Comparison of ENCODE assay signal across 33 cellular contexts in genomic region chr9:108045851-108046250, GRCh38.
"Had no signal": no experiment of that assay in that cellular context is flagged by ENCODE, and none has a peak within 500 bp of the region (broad histone marks: within the 10 kb centered on the region; RNA-seq: fewer than 3 reads in every experiment).

No MANE protein-coding gene starts in this region.

- ATAC-seq: activated CD4-positive, CD25-positive, alpha-beta regulatory T cell treated with anti-CD3 and anti-CD28 coated beads, Interleukin-2, amount 50 U/mL, for 24 hours; activated CD8-positive, alpha-beta T cell treated with anti-CD3 and anti-CD28 coated beads for 36 hours; activated T-cell treated with anti-CD3 and anti-CD28 coated beads, Interleukin-2, amount 50 U/mL, for 4 hours; activated T-helper 17 cell treated with anti-CD3 and anti-CD28 coated beads, Interleukin-2, amount 50 U/mL, for 72 hours; foreskin keratinocyte; gastrocnemius medialis; heart left ventricle; T-helper 17 cell had no signal

- DNase-seq: activated B cell treated with CpG ODN at 0.5 μM for 24 hours; activated CD4-positive, alpha-beta T cell treated with anti-CD3 and anti-CD28 coated beads for 48 hours; activated CD4-positive, alpha-beta T cell treated with anti-CD3 and anti-CD28 coated beads, Interleukin-2, amount 50 U/mL, for 1 hour; activated CD4-positive, alpha-beta T cell treated with anti-CD3 and anti-CD28 coated beads, Interleukin-2, amount 50 U/mL, for 48 hours; activated CD8-positive, alpha-beta memory T cell treated with anti-CD3 and anti-CD28 coated beads for 24 hours; activated CD8-positive, alpha-beta T cell treated with anti-CD3 and anti-CD28 coated beads for 36 hours; activated effector memory CD4-positive, alpha-beta T cell treated with Interleukin-2 at 50 U/mL for 16 hours; activated gamma-delta T cell treated with Interleukin-2 at 50 U/mL for 16 hours; activated naive CD4-positive, alpha-beta T cell treated with anti-CD3 and anti-CD28 coated beads, Interleukin-2, amount 50 U/mL, for 16 hours; activated naive CD4-positive, alpha-beta T cell treated with Interleukin-2 at 50 U/mL for 16 hours; activated T-cell treated with anti-CD3 and anti-CD28 coated beads, Interleukin-2, amount 50 U/mL, for 4 hours; amniotic stem cell; anterior cingulate cortex; brain microvascular endothelial cell; caudate nucleus; dorsolateral prefrontal cortex; effector memory CD4-positive, alpha-beta T cell; endodermal cell; erythroblast; gastrocnemius medialis; glutamatergic neuron; heart left ventricle; T-helper 1 cell; T-helper 17 cell; T1000; WERI-Rb-1 had no signal

- H3K27me3 ChIP-seq: brain microvascular endothelial cell, esophagus muscularis mucosa, foreskin keratinocyte, gastrocnemius medialis had no signal

- H3K4me1 ChIP-seq: heart left ventricle had no signal

- H3K36me3 Mint-ChIP-seq: activated naive CD8-positive, alpha-beta T cell had no signal

- H3K36me3 ChIP-seq: brain microvascular endothelial cell, esophagus muscularis mucosa, gastrocnemius medialis, heart left ventricle, WERI-Rb-1 had no signal

- H3K4me3 ChIP-seq: dorsolateral prefrontal cortex, esophagus muscularis mucosa, gastrocnemius medialis, heart left ventricle had no signal

- H3K27ac ChIP-seq: brain microvascular endothelial cell, dorsolateral prefrontal cortex, esophagus muscularis mucosa, gastrocnemius medialis, heart left ventricle, WERI-Rb-1 had no signal

- H3K27ac Mint-ChIP-seq: activated B cell treated with CpG ODN at 0.5 μM for 24 hours; activated CD8-positive, alpha-beta T cell treated with anti-CD3 and anti-CD28 coated beads for 36 hours; activated naive CD8-positive, alpha-beta T cell; activated T-helper 17 cell treated with anti-CD3 and anti-CD28 coated beads, Interleukin-2, amount 50 U/mL, for 72 hours; dendritic cell treated with granulocyte-macrophage colony-stimulating factor and Interleukin-4, amounts not matched to agents 40 ng/mL and 50 ng/mL, for 4 days; endodermal cell; T-helper 17 cell; T-helper 2 cell treated with Interferon-gamma antibody and Interleukin-4, amounts not matched to agents 5 μg/mL and 100 μg/mL, for 36 hours had no signal

- H3K4me1 Mint-ChIP-seq: activated B cell treated with CpG ODN at 0.5 μM for 24 hours; activated T-helper 17 cell treated with anti-CD3 and anti-CD28 coated beads, Interleukin-2, amount 50 U/mL, for 72 hours; T-helper 17 cell had no signal

- H3K4me3 Mint-ChIP-seq: activated B cell treated with CpG ODN at 0.5 μM for 24 hours; activated CD8-positive, alpha-beta T cell treated with anti-CD3 and anti-CD28 coated beads for 36 hours; activated naive CD8-positive, alpha-beta T cell; activated T-cell treated with anti-CD3 and anti-CD28 coated beads, Interleukin-2, amount 50 U/mL, for 4 hours; activated T-helper 17 cell treated with anti-CD3 and anti-CD28 coated beads, Interleukin-2, amount 50 U/mL, for 72 hours; dendritic cell treated with granulocyte-macrophage colony-stimulating factor and Interleukin-4, amounts not matched to agents 40 ng/mL and 50 ng/mL, for 4 days; endodermal cell; T-helper 17 cell; T-helper 2 cell treated with Interferon-gamma antibody and Interleukin-4, amounts not matched to agents 5 μg/mL and 100 μg/mL, for 36 hours had no signal

- H3K9me3 ChIP-seq: gastrocnemius medialis had no signal

- H3K27me3 Mint-ChIP-seq: activated CD8-positive, alpha-beta T cell treated with anti-CD3 and anti-CD28 coated beads for 36 hours; activated T-helper 17 cell treated with anti-CD3 and anti-CD28 coated beads, Interleukin-2, amount 50 U/mL, for 72 hours; T-helper 17 cell had no signal
